In the genomic region with DNA sequence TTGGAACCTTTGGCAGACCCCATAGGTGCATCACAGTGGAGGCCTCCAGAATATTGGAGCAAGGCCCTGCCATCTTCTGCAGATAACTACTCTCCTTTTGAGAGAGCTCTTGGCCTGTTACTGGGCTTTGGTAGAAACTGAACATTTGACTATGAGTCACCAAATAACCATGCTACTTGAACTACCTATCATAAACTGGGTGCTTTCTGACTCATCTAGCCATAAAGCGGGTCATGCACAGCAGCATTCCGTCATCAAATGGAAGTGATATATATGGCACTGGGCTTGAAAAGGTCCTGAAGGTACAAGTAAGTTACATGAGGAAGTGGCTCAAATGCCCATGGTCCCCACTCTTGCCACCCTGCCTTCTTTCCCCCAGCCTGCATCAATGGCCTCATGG, we compare ENCODE assay signal across 28 cellular contexts.
A peak's percentile ranks its signal among the peaks of the same experiment; 100 is the strongest.
DNase-seq lines count a peak whose midpoint lies in the region; FAIRE-seq and TF ChIP-seq lines count a peak whose summit lies in the region.
"Had no signal": no experiment of that assay in that cellular context is flagged by ENCODE, and none has a peak within 500 bp of the region (broad histone marks: within the 10 kb centered on the region; RNA-seq: fewer than 3 reads in every experiment).

No MANE protein-coding gene starts in this region.

- H2BK15ac ChIP-seq in mesenchymal stem cell (ENCODE audit: low read depth, poor library complexity, severe bottlenecking), result no peak overlapping the region

- H3K27me3 ChIP-seq in mesenchymal stem cell (ENCODE audit: control insufficient read depth in 1 of 2, insufficient read depth in 1 of 2, low read length in 2 of 2), result no peaks in the 10 kb centered on the region
- H3K27me3 ChIP-seq: body of pancreas, foreskin keratinocyte, sigmoid colon, vagina had no signal

- intact Hi-C loops in kidney (cut with DNase I), result no loop called here
- intact Hi-C loops in activated T-helper 2 cell treated with anti-CD3 and anti-CD28 coated beads, Interferon-gamma antibody, Interleukin-2, Interleukin-4, amounts not matched to agents 10 μg/mL and 5 μg/mL and 100 μg/mL, durations not matched to agents 14 hours and 24 hours and 36 hours (cut with micrococcal nuclease), result no loop called here

- H3K27ac Mint-ChIP-seq in activated T-helper 2 cell treated with anti-CD3 and anti-CD28 coated beads, Interferon-gamma antibody, Interleukin-2, Interleukin-4, amounts not matched to agents 10 μg/mL and 5 μg/mL and 100 μg/mL, durations not matched to agents 14 hours and 24 hours and 36 hours, result no peak overlapping the region
- H3K27ac Mint-ChIP-seq: activated CD4-positive, alpha-beta T cell treated with anti-CD3 and anti-CD28 coated beads, Interleukin-2, amount 10 ng/mL, durations not matched to agents 24 days and 14 days; activated naive CD8-positive, alpha-beta T cell treated with anti-CD3 and anti-CD28 coated beads, Interleukin-2, amount 50 U/mL, for 24 hours; mesothelial cell of epicardium; naive thymus-derived CD4-positive, alpha-beta T cell had no signal

- no peak overlapping the region for H3K18ac ChIP-seq in mesenchymal stem cell (ENCODE audit: low read depth in 1 of 2, low read length in 2 of 2)

- H3K79me1 ChIP-seq in mesenchymal stem cell (replicated peaks; ENCODE audit: low read length, poor library complexity, severe bottlenecking), result no peaks in the 10 kb centered on the region

- no peaks in the 10 kb centered on the region for H3K4me1 Mint-ChIP-seq in activated T-helper 2 cell treated with anti-CD3 and anti-CD28 coated beads, Interferon-gamma antibody, Interleukin-2, Interleukin-4, amounts not matched to agents 10 μg/mL and 5 μg/mL and 100 μg/mL, durations not matched to agents 14 hours and 24 hours and 36 hours (ENCODE audit: low read depth)
- H3K4me1 Mint-ChIP-seq: activated CD4-positive, alpha-beta T cell treated with anti-CD3 and anti-CD28 coated beads, Interleukin-2, amount 10 ng/mL, durations not matched to agents 24 days and 14 days; activated naive CD8-positive, alpha-beta T cell treated with anti-CD3 and anti-CD28 coated beads, Interleukin-2, amount 50 U/mL, for 24 hours; naive thymus-derived CD4-positive, alpha-beta T cell had no signal

- no peak overlapping the region for H4K8ac ChIP-seq in mesenchymal stem cell (ENCODE audit: low read length)

- no peak for TF ChIP-seq POLR2A in H54 (IDR thresholded peaks at IDR 0.05; ENCODE audit: low read depth, low read length)

- H2AK5ac ChIP-seq in mesenchymal stem cell (ENCODE audit: low read length, severe bottlenecking), result no peak overlapping the region

- H2BK120ac ChIP-seq in mesenchymal stem cell (ENCODE audit: low read depth, low read length), result no peak overlapping the region

- no peak overlapping the region for H4K91ac ChIP-seq in mesenchymal stem cell (ENCODE audit: low read length)

- DNase-seq in H54 (ENCODE audit: insufficient read length, low spot score) (no peak), RCC 7860 (ENCODE audit: low spot score) (peak; percentile 63), choroid plexus epithelial cell (ENCODE audit: low read depth) (peak; percentile 60), mesenchymal stem cell (peak; percentile 57), GDM1 (lab: John Stamatoyannopoulos, UW) (no peak), NCI-H524 (lab: John Stamatoyannopoulos, UW) (no peak), kidney (no peak)
- no peak for DNase-seq in activated T-helper 2 cell treated with anti-CD3 and anti-CD28 coated beads, Interferon-gamma antibody, Interleukin-2, Interleukin-4, amounts not matched to agents 10 μg/mL and 5 μg/mL and 100 μg/mL, durations not matched to agents 14 hours and 24 hours and 36 hours (ENCODE audit: low spot score)
- DNase-seq: activated CD4-positive, alpha-beta T cell treated with anti-CD3 and anti-CD28 coated beads, Interleukin-2, amount 10 ng/mL, durations not matched to agents 24 days and 14 days; activated naive CD8-positive, alpha-beta T cell treated with anti-CD3 and anti-CD28 coated beads, Interleukin-2, amount 50 U/mL, for 24 hours; activated T-cell treated with anti-CD3 and anti-CD28 coated beads, Interleukin-2, amount 50 U/mL, for 4 hours; body of pancreas; DMS 273 treated with DMSO at 0.1 percent for 48 hours; KBM-7; left ventricle myocardium inferior; MM.1S; naive thymus-derived CD4-positive, alpha-beta T cell; NCI-H1417; NCI-H2081; nucleus accumbens; sigmoid colon; stimulated activated naive CD8-positive, alpha-beta T cell treated with anti-CD3 and anti-CD28 coated beads, Interleukin-15, Interleukin-2, amounts not matched to agents 100 U/mL and 50 U/mL, for 24 hours had no signal

- H3K4me3 Mint-ChIP-seq in activated T-helper 2 cell treated with anti-CD3 and anti-CD28 coated beads, Interferon-gamma antibody, Interleukin-2, Interleukin-4, amounts not matched to agents 10 μg/mL and 5 μg/mL and 100 μg/mL, durations not matched to agents 14 hours and 24 hours and 36 hours (ENCODE audit: low read depth), result no peak overlapping the region
- H3K4me3 Mint-ChIP-seq: activated CD4-positive, alpha-beta T cell treated with anti-CD3 and anti-CD28 coated beads, Interleukin-2, amount 10 ng/mL, durations not matched to agents 24 days and 14 days; activated naive CD8-positive, alpha-beta T cell treated with anti-CD3 and anti-CD28 coated beads, Interleukin-2, amount 50 U/mL, for 24 hours; activated T-cell treated with anti-CD3 and anti-CD28 coated beads, Interleukin-2, amount 50 U/mL, for 4 hours; mesothelial cell of epicardium; naive thymus-derived CD4-positive, alpha-beta T cell had no signal

- no peak overlapping the region for H3K4me2 ChIP-seq in mesenchymal stem cell (ENCODE audit: low read length, poor library complexity, severe bottlenecking)

- H3K9me3 ChIP-seq in mesenchymal stem cell (ENCODE audit: control insufficient read depth, low read length) (no peaks in the 10 kb centered on the region), kidney (ENCODE audit: control insufficient read depth in 1 of 2, low read length in 2 of 2) (no peaks in the 10 kb centered on the region)
- H3K9me3 ChIP-seq: body of pancreas, left ventricle myocardium inferior, prostate gland, vagina had no signal

- no peaks in the 10 kb centered on the region for H3K27me3 Mint-ChIP-seq in activated T-helper 2 cell treated with anti-CD3 and anti-CD28 coated beads, Interferon-gamma antibody, Interleukin-2, Interleukin-4, amounts not matched to agents 10 μg/mL and 5 μg/mL and 100 μg/mL, durations not matched to agents 14 hours and 24 hours and 36 hours (ENCODE audit: low read depth)
- H3K27me3 Mint-ChIP-seq: activated CD4-positive, alpha-beta T cell treated with anti-CD3 and anti-CD28 coated beads, Interleukin-2, amount 10 ng/mL, durations not matched to agents 24 days and 14 days; activated naive CD8-positive, alpha-beta T cell treated with anti-CD3 and anti-CD28 coated beads, Interleukin-2, amount 50 U/mL, for 24 hours; naive thymus-derived CD4-positive, alpha-beta T cell had no signal

- H3K9me3 Mint-ChIP-seq in activated T-helper 2 cell treated with anti-CD3 and anti-CD28 coated beads, Interferon-gamma antibody, Interleukin-2, Interleukin-4, amounts not matched to agents 10 μg/mL and 5 μg/mL and 100 μg/mL, durations not matched to agents 14 hours and 24 hours and 36 hours, result peaks cover 27% of the 10 kb centered on the region
- H3K9me3 Mint-ChIP-seq: activated CD4-positive, alpha-beta T cell treated with anti-CD3 and anti-CD28 coated beads, Interleukin-2, amount 10 ng/mL, durations not matched to agents 24 days and 14 days had no signal

- no peak overlapping the region for H2AFZ ChIP-seq in mesenchymal stem cell (ENCODE audit: low read depth, low read length)

- FAIRE-seq in H54 (lab: Jason Lieb, UNC) (peak; percentile 80), RCC 7860 (lab: Jason Lieb, UNC) (no peak), kidney (lab: Jason Lieb, UNC) (no peak)
- FAIRE-seq: endothelial cell of umbilical vein, HTR-8/SVneo had no signal

- H3K36me3 ChIP-seq in mesenchymal stem cell (ENCODE audit: control insufficient read depth in 1 of 2, insufficient read depth in 2 of 2, low read depth in 1 of 2, low read length in 2 of 2) (no peaks in the 10 kb centered on the region), kidney (ENCODE audit: control insufficient read depth in 1 of 2, insufficient read depth in 2 of 2, low read length in 2 of 2) (no peaks in the 10 kb centered on the region)
- H3K36me3 ChIP-seq: left ventricle myocardium inferior, prostate gland, sigmoid colon, vagina had no signal

- H3K27ac ChIP-seq in mesenchymal stem cell (ENCODE audit: low read length, poor library complexity, severe bottlenecking) (no peak overlapping the region), kidney (ENCODE audit: low read depth in 2 of 2, low read length in 2 of 2) (no peak overlapping the region)
- H3K27ac ChIP-seq: body of pancreas, foreskin keratinocyte, left ventricle myocardium inferior, prostate gland, sigmoid colon, vagina had no signal

- no peak overlapping the region for H3K4ac ChIP-seq in mesenchymal stem cell (ENCODE audit: low read depth in 1 of 2, low read length in 2 of 2)

- H3K4me3 ChIP-seq in choroid plexus epithelial cell (ENCODE audit: low read depth, low read length) (no peak overlapping the region), mesenchymal stem cell (ENCODE audit: insufficient read depth in 1 of 2, low read depth in 1 of 2, low read length in 2 of 2) (no peak overlapping the region), kidney (ENCODE audit: low read length in 2 of 2) (no peak overlapping the region)
- H3K4me3 ChIP-seq: body of pancreas, left ventricle myocardium inferior, prostate gland, sigmoid colon, vagina had no signal

- H3K4me1 ChIP-seq in mesenchymal stem cell (ENCODE audit: control insufficient read depth, insufficient read depth, low read depth, low read length) (peaks cover 2% of the 10 kb centered on the region), kidney (ENCODE audit: control insufficient read depth in 1 of 2, insufficient read depth in 1 of 2, low read depth in 1 of 2, low read length in 2 of 2) (no peaks in the 10 kb centered on the region)
- H3K4me1 ChIP-seq: body of pancreas, foreskin keratinocyte, prostate gland, vagina had no signal

- H2BK12ac ChIP-seq in mesenchymal stem cell (ENCODE audit: low read length in 2 of 2), result no peak overlapping the region

- no peak overlapping the region for H3K14ac ChIP-seq in mesenchymal stem cell (ENCODE audit: low read length in 2 of 2)

- 44% methylated on average over 2 of the region's 2 CpGs for whole genome bisulfite sequencing in mesenchymal stem cell

- TF ChIP-seq CTCF in choroid plexus epithelial cell (conservative IDR thresholded peaks at IDR 0.05; ENCODE audit: low read depth, low read length) (no peak), kidney (IDR thresholded peaks at IDR 0.05; ENCODE audit: borderline replicate concordance, extremely low read depth, insufficient read depth) (no peak)

- no peak overlapping the region for H2BK5ac ChIP-seq in mesenchymal stem cell (ENCODE audit: low read depth, low read length, poor library complexity, severe bottlenecking)

- H3K23ac ChIP-seq in mesenchymal stem cell (ENCODE audit: low read length in 2 of 2), result no peak overlapping the region

- no peak overlapping the region for H3K9ac ChIP-seq in mesenchymal stem cell (ENCODE audit: low read length)
- no peak overlapping the region for H3K9ac ChIP-seq in kidney (ENCODE audit: low read length in 2 of 2)

- no peaks in the 10 kb centered on the region for H3K36me3 Mint-ChIP-seq in activated T-helper 2 cell treated with anti-CD3 and anti-CD28 coated beads, Interferon-gamma antibody, Interleukin-2, Interleukin-4, amounts not matched to agents 10 μg/mL and 5 μg/mL and 100 μg/mL, durations not matched to agents 14 hours and 24 hours and 36 hours (ENCODE audit: low read depth)
- H3K36me3 Mint-ChIP-seq: mesothelial cell of epicardium; naive thymus-derived CD4-positive, alpha-beta T cell had no signal

Comparison
In these comparisons a context has a peak if more than half of its experiments do, and no peak if none do; other contexts are left out.
1. DNase-seq: peak in RCC 7860 (single experiment), choroid plexus epithelial cell (single experiment) and mesenchymal stem cell (single experiment); none in H54 (single experiment), GDM1 (single experiment), NCI-H524 (0 of 2), kidney (single experiment) and activated T-helper 2 cell treated with anti-CD3 and anti-CD28 coated beads, Interferon-gamma antibody, Interleukin-2, Interleukin-4, amounts not matched to agents 10 μg/mL and 5 μg/mL and 100 μg/mL, durations not matched to agents 14 hours and 24 hours and 36 hours (single experiment).